In genomic region chr6:43478008-43478372, GRCh38 we compare ENCODE assay signal across 8 cellular contexts. TPM values are rescaled to one million over a fixed set of nuclear protein-coding genes. Genes with fewer than 3 reads are reported as not detected.
DNase-seq lines count a peak whose midpoint lies in the region; ATAC-seq and TF ChIP-seq lines count a peak whose summit lies in the region.

No MANE protein-coding gene starts in this region.

- intact Hi-C loops in ascending aorta (cut with DNase I), result no loop called here
- intact Hi-C loops in lower lobe of right lung (cut with DNase I), result no loop called here
- intact Hi-C loops in vagina (cut with DNase I), result no loop called here

- in situ Hi-C loops in KBM-7 (cut with MboI; ENCODE audit: low pct_unique_long_range_greater_than_20kb, low sequenced_read_pairs), result no loop called here

- DNase-seq in stimulated activated CD4-positive, alpha-beta T cell treated with anti-CD3 and anti-CD28 coated beads, Interleukin-2, amount 100 ng/mL, for 24 hours, result peak; percentile 6 to 22
- no peak for DNase-seq in stimulated activated CD4-positive, alpha-beta T cell treated with anti-CD3 and anti-CD28 coated beads, Interleukin-15, amount 100 ng/mL, for 24 hours
- DNase-seq in ascending aorta (ENCODE audit: low spot score in 2 of 2) (no peak), lower lobe of right lung (no peak), vagina (ENCODE audit: extremely low spot score in 2 of 2) (no peak), KBM-7 (no peak)

- H3K4me3 ChIP-seq in ascending aorta (peak overlapping the region; percentile 65 to 99), lower lobe of right lung (peak overlapping the region; percentile 68), vagina (peak overlapping the region; percentile 67 to 90)

- no peak for TF ChIP-seq CTCF in ascending aorta (IDR thresholded peaks at IDR 0.05)
- no peak for TF ChIP-seq CTCF in lower lobe of right lung (IDR thresholded peaks at IDR 0.05)
- TF ChIP-seq CTCF in vagina (IDR thresholded peaks at IDR 0.05), result no peak

- peaks cover 10 to 11% of the 10 kb centered on the region in 2 donors for H3K4me1 ChIP-seq in ascending aorta
- peaks cover 24% of the 10 kb centered on the region for H3K4me1 ChIP-seq in lower lobe of right lung
- H3K4me1 ChIP-seq in vagina, result peaks cover 47% of the 10 kb centered on the region

- H3K27me3 ChIP-seq in ascending aorta, result no peaks in the 10 kb centered on the region
- no peaks in the 10 kb centered on the region for H3K27me3 ChIP-seq in lower lobe of right lung (ENCODE audit: low read depth)
- H3K27me3 ChIP-seq in vagina, result no peaks in the 10 kb centered on the region

- no peak for TF ChIP-seq POLR2A in vagina (IDR thresholded peaks at IDR 0.05)

- H3K36me3 ChIP-seq in ascending aorta, result no peaks in the 10 kb centered on the region
- peaks cover 4% of the 10 kb centered on the region for H3K36me3 ChIP-seq in lower lobe of right lung
- no peaks in the 10 kb centered on the region for H3K36me3 ChIP-seq in vagina

- H3K27ac ChIP-seq in ascending aorta, result peak overlapping the region; percentile 37 to 76
- H3K27ac ChIP-seq in lower lobe of right lung, result peak overlapping the region; percentile 85
- peak overlapping the region; percentile 90 for H3K27ac ChIP-seq in vagina

- H3K9me3 ChIP-seq in ascending aorta, result no peaks in the 10 kb centered on the region
- H3K9me3 ChIP-seq in lower lobe of right lung, result no peaks in the 10 kb centered on the region
- no peaks in the 10 kb centered on the region for H3K9me3 ChIP-seq in vagina

- ATAC-seq in lower lobe of right lung (no peak), GM21737 (IDR thresholded peaks at IDR 0.05; ENCODE audit: unreplicated experiment) (no peak), GM18517 (IDR thresholded peaks at IDR 0.05; ENCODE audit: unreplicated experiment) (no peak)

RNA-seq across cellular contexts. Expression of gene TJAP1, which starts 0.6 kb away (rescaled TPM):
- 71.6 TPM for total RNA-seq in ascending aorta
- 34.3 TPM for total RNA-seq in lower lobe of right lung
- total RNA-seq in vagina, result 27.5 TPM

RNA-seq across cellular contexts. Expression of gene DLK2, which starts 22.6 kb away (rescaled TPM):
- total RNA-seq in ascending aorta, result not detected
- 0.53 TPM for total RNA-seq in lower lobe of right lung
- 3.9 TPM for total RNA-seq in vagina

RNA-seq across cellular contexts. Expression of gene LRRC73, which starts 32.2 kb away (rescaled TPM):
- total RNA-seq in ascending aorta (not detected), lower lobe of right lung (1.6 TPM), vagina (not detected)

RNA-seq across cellular contexts. Expression of gene YIPF3, which starts 38.7 kb away (rescaled TPM):
- 71.4 TPM for total RNA-seq in ascending aorta
- total RNA-seq in lower lobe of right lung, result 103 TPM
- total RNA-seq in vagina, result 80.0 TPM

RNA-seq across cellular contexts. Expression of gene POLR1C, which starts 38.9 kb away (rescaled TPM):
- total RNA-seq in ascending aorta (51.5 TPM), lower lobe of right lung (26.1 TPM), vagina (34.1 TPM)

Comparison
In these comparisons a context has a peak if more than half of its experiments do, and no peak if none do; other contexts are left out.
1. DNase-seq: peak in stimulated activated CD4-positive, alpha-beta T cell treated with anti-CD3 and anti-CD28 coated beads, Interleukin-2, amount 100 ng/mL, for 24 hours (2 of 2); none in stimulated activated CD4-positive, alpha-beta T cell treated with anti-CD3 and anti-CD28 coated beads, Interleukin-15, amount 100 ng/mL, for 24 hours (single experiment), ascending aorta (0 of 2), lower lobe of right lung (single experiment), vagina (0 of 2) and KBM-7 (single experiment).
2. Peak in every context shown above with its lines, with median percentiles within 50 percentile points of each other: H3K27ac ChIP-seq and H3K4me3 ChIP-seq.